21 cellular contexts compared by ENCODE assay signal in the genomic region with DNA sequence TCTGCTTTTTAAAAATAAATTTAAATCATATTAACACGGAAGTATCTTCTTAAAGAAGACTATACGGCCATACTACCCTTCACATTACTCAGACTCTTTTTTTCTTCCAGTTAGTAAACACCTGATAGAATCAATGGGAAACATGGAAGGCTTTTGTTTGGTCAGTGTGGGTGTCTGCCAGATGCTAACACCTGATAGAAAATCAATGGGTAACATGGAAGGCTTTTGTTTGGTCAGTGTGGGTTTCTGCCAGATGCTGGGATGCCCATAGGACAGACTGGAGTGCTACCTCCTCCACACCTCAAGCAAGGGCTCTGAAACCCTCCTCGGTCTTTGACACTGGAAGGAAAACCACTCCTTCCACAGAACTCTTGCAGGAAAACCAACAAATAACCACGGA. TPM values are rescaled to one million over a fixed set of nuclear protein-coding genes. Genes with fewer than 3 reads are reported as not detected.
"Had no signal": no experiment of that assay in that cellular context is flagged by ENCODE, and none has a peak within 500 bp of the region (broad histone marks: within the 10 kb centered on the region; RNA-seq: fewer than 3 reads in every experiment).

No MANE protein-coding gene starts in this region.

- H3K27ac ChIP-seq: KMS-11, SJSA1, SK-N-MC had no signal

- H3K9me3 ChIP-seq: SJSA1 had no signal

- H3K27ac Mint-ChIP-seq: IgD-negative memory B cell had no signal

- DNase-seq: Kasumi-1, MM.1S, NCI-H1092 treated with DMSO at 0.1 percent for 48 hours, NCI-H1436, NCI-H1694 treated with DMSO at 0.1 percent for 48 hours, NCI-H1930, NCI-H2171 treated with DMSO at 0.1 percent for 48 hours, NCI-H345, NCI-H446 treated with DMSO at 0.1 percent for 48 hours, NCI-H510A treated with DMSO at 0.1 percent for 48 hours, NCI-H526, NCI-H82, Right ventricle myocardium superior, RPMI8226, SIG-M5 had no signal

- H3K9ac ChIP-seq: KMS-11 had no signal

- H3K4me3 ChIP-seq: K562, SJSA1, SK-N-MC had no signal

- H3K4me2 ChIP-seq: KMS-11 had no signal

- H3K4me3 Mint-ChIP-seq: IgD-negative memory B cell had no signal

- H3K27me3 ChIP-seq: SJSA1 had no signal

- H3K9me3 Mint-ChIP-seq: IgD-negative memory B cell had no signal

- ATAC-seq: K562 had no signal

- H3K4me1 ChIP-seq: SJSA1 had no signal

RNA-seq across cellular contexts. Expression of gene COLQ, which starts 50.6 kb away (rescaled TPM):
- total RNA-seq: HT1080 had no signal
- polyA plus RNA-seq: IgD-negative memory B cell had no signal
